Comparison of ENCODE assay signal across 1 cellular context in the genomic region with DNA sequence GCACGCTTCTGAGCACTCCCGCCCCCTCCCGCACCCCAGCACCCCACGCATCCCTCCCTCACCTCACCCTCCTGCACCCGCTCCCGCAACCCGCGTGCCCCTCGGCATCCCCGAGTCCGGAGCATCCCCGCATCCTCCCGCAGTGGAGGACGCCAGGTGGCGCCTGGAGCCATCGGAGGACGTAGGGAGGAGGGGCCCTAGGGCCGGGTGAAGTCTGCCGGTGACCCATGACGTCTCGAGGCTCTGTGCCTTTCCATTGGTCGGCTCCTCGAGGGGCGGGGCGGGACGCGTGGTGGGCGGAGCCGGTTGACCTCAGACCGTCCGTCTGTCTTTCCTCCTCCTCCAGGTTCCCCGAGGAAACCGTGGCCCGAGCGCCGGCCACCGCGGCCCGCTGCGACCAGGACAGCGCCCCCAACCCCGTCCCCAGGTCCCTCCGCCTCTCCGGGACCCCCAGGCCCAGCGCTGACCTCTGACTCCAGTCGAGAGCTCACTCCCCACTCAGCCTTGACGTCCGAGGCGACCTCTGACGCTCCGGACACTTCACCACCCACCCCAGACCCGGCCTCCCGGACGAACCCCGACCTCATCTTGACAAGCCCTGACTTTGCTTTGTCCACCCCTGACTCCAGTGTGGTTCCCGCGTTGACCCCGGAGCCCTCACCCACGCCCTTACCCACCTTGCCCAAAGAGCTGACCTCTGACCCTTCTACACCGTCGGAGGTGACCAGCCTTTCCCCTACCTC.
A peak's percentile ranks its signal among the peaks of the same experiment; 100 is the strongest.
TF ChIP-seq lines count a peak whose summit lies in the region.

No MANE protein-coding gene starts in this region.

TF ChIP-seq in GM12878, 131 proteins besides CTCF, POLR2A, EP300 and RAD21 (continued from another document and continues in another):
- TF ChIP-seq, protein P1, sequence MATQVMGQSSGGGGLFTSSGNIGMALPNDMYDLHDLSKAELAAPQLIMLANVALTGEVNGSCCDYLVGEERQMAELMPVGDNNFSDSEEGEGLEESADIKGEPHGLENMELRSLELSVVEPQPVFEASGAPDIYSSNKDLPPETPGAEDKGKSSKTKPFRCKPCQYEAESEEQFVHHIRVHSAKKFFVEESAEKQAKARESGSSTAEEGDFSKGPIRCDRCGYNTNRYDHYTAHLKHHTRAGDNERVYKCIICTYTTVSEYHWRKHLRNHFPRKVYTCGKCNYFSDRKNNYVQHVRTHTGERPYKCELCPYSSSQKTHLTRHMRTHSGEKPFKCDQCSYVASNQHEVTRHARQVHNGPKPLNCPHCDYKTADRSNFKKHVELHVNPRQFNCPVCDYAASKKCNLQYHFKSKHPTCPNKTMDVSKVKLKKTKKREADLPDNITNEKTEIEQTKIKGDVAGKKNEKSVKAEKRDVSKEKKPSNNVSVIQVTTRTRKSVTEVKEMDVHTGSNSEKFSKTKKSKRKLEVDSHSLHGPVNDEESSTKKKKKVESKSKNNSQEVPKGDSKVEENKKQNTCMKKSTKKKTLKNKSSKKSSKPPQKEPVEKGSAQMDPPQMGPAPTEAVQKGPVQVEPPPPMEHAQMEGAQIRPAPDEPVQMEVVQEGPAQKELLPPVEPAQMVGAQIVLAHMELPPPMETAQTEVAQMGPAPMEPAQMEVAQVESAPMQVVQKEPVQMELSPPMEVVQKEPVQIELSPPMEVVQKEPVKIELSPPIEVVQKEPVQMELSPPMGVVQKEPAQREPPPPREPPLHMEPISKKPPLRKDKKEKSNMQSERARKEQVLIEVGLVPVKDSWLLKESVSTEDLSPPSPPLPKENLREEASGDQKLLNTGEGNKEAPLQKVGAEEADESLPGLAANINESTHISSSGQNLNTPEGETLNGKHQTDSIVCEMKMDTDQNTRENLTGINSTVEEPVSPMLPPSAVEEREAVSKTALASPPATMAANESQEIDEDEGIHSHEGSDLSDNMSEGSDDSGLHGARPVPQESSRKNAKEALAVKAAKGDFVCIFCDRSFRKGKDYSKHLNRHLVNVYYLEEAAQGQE (IDR thresholded peaks at IDR 0.05; ENCODE audit: low read depth, low read length): no peak
- TF ChIP-seq ZNF207 (IDR thresholded peaks at IDR 0.05; ENCODE audit: borderline replicate concordance): no peak
- TF ChIP-seq, protein P2, sequence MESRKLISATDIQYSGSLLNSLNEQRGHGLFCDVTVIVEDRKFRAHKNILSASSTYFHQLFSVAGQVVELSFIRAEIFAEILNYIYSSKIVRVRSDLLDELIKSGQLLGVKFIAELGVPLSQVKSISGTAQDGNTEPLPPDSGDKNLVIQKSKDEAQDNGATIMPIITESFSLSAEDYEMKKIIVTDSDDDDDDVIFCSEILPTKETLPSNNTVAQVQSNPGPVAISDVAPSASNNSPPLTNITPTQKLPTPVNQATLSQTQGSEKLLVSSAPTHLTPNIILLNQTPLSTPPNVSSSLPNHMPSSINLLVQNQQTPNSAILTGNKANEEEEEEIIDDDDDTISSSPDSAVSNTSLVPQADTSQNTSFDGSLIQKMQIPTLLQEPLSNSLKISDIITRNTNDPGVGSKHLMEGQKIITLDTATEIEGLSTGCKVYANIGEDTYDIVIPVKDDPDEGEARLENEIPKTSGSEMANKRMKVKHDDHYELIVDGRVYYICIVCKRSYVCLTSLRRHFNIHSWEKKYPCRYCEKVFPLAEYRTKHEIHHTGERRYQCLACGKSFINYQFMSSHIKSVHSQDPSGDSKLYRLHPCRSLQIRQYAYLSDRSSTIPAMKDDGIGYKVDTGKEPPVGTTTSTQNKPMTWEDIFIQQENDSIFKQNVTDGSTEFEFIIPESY (IDR thresholded peaks at IDR 0.05): no peak
- TF ChIP-seq KLF5 (IDR thresholded peaks at IDR 0.05; ENCODE audit: partially characterized antibody): no peak
- TF ChIP-seq, protein P3, sequence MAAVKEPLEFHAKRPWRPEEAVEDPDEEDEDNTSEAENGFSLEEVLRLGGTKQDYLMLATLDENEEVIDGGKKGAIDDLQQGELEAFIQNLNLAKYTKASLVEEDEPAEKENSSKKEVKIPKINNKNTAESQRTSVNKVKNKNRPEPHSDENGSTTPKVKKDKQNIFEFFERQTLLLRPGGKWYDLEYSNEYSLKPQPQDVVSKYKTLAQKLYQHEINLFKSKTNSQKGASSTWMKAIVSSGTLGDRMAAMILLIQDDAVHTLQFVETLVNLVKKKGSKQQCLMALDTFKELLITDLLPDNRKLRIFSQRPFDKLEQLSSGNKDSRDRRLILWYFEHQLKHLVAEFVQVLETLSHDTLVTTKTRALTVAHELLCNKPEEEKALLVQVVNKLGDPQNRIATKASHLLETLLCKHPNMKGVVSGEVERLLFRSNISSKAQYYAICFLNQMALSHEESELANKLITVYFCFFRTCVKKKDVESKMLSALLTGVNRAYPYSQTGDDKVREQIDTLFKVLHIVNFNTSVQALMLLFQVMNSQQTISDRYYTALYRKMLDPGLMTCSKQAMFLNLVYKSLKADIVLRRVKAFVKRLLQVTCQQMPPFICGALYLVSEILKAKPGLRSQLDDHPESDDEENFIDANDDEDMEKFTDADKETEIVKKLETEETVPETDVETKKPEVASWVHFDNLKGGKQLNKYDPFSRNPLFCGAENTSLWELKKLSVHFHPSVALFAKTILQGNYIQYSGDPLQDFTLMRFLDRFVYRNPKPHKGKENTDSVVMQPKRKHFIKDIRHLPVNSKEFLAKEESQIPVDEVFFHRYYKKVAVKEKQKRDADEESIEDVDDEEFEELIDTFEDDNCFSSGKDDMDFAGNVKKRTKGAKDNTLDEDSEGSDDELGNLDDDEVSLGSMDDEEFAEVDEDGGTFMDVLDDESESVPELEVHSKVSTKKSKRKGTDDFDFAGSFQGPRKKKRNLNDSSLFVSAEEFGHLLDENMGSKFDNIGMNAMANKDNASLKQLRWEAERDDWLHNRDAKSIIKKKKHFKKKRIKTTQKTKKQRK (IDR thresholded peaks at IDR 0.05; ENCODE audit: low read depth, low read length): no peak
- TF ChIP-seq, protein P4, sequence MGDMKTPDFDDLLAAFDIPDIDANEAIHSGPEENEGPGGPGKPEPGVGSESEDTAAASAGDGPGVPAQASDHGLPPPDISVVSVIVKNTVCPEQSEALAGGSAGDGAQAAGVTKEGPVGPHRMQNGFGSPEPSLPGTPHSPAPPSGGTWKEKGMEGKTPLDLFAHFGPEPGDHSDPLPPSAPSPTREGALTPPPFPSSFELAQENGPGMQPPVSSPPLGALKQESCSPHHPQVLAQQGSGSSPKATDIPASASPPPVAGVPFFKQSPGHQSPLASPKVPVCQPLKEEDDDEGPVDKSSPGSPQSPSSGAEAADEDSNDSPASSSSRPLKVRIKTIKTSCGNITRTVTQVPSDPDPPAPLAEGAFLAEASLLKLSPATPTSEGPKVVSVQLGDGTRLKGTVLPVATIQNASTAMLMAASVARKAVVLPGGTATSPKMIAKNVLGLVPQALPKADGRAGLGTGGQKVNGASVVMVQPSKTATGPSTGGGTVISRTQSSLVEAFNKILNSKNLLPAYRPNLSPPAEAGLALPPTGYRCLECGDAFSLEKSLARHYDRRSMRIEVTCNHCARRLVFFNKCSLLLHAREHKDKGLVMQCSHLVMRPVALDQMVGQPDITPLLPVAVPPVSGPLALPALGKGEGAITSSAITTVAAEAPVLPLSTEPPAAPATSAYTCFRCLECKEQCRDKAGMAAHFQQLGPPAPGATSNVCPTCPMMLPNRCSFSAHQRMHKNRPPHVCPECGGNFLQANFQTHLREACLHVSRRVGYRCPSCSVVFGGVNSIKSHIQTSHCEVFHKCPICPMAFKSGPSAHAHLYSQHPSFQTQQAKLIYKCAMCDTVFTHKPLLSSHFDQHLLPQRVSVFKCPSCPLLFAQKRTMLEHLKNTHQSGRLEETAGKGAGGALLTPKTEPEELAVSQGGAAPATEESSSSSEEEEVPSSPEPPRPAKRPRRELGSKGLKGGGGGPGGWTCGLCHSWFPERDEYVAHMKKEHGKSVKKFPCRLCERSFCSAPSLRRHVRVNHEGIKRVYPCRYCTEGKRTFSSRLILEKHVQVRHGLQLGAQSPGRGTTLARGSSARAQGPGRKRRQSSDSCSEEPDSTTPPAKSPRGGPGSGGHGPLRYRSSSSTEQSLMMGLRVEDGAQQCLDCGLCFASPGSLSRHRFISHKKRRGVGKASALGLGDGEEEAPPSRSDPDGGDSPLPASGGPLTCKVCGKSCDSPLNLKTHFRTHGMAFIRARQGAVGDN (IDR thresholded peaks at IDR 0.05): peak; percentile 17; the same call in 1 of the 2 replicates
- TF ChIP-seq SUZ12 (IDR thresholded peaks at IDR 0.05; ENCODE audit: unreplicated experiment): no peak
- TF ChIP-seq, protein P5, sequence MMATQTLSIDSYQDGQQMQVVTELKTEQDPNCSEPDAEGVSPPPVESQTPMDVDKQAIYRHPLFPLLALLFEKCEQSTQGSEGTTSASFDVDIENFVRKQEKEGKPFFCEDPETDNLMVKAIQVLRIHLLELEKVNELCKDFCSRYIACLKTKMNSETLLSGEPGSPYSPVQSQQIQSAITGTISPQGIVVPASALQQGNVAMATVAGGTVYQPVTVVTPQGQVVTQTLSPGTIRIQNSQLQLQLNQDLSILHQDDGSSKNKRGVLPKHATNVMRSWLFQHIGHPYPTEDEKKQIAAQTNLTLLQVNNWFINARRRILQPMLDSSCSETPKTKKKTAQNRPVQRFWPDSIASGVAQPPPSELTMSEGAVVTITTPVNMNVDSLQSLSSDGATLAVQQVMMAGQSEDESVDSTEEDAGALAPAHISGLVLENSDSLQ (IDR thresholded peaks at IDR 0.05): no peak
- TF ChIP-seq EED (IDR thresholded peaks at IDR 0.05; ENCODE audit: low read depth): 0 out of 2 replicates have a peak, but pooled peaks have one; percentile 20
- TF ChIP-seq ESRRA (IDR thresholded peaks at IDR 0.05; ENCODE audit: low read length): no peak
- no peak for TF ChIP-seq BCL11A (IDR thresholded peaks at IDR 0.05; ENCODE audit: low read depth, low read length)
- TF ChIP-seq POLR2AphosphoS2 (IDR thresholded peaks at IDR 0.05; ENCODE audit: low read depth, low read length): no peak
- TF ChIP-seq TARDBP (IDR thresholded peaks at IDR 0.05; ENCODE audit: borderline replicate concordance): 0 out of 2 replicates have a peak, but pooled peaks have one; percentile 27
- TF ChIP-seq RELA (IDR thresholded peaks at IDR 0.05; ENCODE audit: borderline replicate concordance, partially characterized antibody): peak; percentile 41
- peak; percentile 62 for TF ChIP-seq NR2C2 (IDR thresholded peaks at IDR 0.05; ENCODE audit: borderline replicate concordance, control insufficient read depth, insufficient read length, low read depth)
- TF ChIP-seq SRF (IDR thresholded peaks at IDR 0.05; ENCODE audit: low read depth in 2 of 2, low read length in 2 of 2): no peak
- TF ChIP-seq RCOR1 (conservative IDR thresholded peaks at IDR 0.05; ENCODE audit: low read depth, low read length): no peak
- peak; percentile 97 for TF ChIP-seq NR2F1 (conservative IDR thresholded peaks at IDR 0.05)
- no peak for TF ChIP-seq EZH2 (IDR thresholded peaks at IDR 0.05; ENCODE audit: borderline replicate concordance, control insufficient read depth, low read depth, low read length)
- TF ChIP-seq, protein P6, sequence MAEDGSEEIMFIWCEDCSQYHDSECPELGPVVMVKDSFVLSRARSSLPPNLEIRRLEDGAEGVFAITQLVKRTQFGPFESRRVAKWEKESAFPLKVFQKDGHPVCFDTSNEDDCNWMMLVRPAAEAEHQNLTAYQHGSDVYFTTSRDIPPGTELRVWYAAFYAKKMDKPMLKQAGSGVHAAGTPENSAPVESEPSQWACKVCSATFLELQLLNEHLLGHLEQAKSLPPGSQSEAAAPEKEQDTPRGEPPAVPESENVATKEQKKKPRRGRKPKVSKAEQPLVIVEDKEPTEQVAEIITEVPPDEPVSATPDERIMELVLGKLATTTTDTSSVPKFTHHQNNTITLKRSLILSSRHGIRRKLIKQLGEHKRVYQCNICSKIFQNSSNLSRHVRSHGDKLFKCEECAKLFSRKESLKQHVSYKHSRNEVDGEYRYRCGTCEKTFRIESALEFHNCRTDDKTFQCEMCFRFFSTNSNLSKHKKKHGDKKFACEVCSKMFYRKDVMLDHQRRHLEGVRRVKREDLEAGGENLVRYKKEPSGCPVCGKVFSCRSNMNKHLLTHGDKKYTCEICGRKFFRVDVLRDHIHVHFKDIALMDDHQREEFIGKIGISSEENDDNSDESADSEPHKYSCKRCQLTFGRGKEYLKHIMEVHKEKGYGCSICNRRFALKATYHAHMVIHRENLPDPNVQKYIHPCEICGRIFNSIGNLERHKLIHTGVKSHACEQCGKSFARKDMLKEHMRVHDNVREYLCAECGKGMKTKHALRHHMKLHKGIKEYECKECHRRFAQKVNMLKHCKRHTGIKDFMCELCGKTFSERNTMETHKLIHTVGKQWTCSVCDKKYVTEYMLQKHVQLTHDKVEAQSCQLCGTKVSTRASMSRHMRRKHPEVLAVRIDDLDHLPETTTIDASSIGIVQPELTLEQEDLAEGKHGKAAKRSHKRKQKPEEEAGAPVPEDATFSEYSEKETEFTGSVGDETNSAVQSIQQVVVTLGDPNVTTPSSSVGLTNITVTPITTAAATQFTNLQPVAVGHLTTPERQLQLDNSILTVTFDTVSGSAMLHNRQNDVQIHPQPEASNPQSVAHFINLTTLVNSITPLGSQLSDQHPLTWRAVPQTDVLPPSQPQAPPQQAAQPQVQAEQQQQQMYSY (CRISPR knock-in tag; IDR thresholded peaks at IDR 0.05): no peak
- 0 out of 2 replicates have a peak, but pooled peaks have one; percentile 32 for TF ChIP-seq TCF12 (IDR thresholded peaks at IDR 0.05; ENCODE audit: low read depth, low read length)
- peak; percentile 79 for TF ChIP-seq YY1 (IDR thresholded peaks at IDR 0.05; ENCODE audit: low read depth, low read length)
- TF ChIP-seq, protein P7, sequence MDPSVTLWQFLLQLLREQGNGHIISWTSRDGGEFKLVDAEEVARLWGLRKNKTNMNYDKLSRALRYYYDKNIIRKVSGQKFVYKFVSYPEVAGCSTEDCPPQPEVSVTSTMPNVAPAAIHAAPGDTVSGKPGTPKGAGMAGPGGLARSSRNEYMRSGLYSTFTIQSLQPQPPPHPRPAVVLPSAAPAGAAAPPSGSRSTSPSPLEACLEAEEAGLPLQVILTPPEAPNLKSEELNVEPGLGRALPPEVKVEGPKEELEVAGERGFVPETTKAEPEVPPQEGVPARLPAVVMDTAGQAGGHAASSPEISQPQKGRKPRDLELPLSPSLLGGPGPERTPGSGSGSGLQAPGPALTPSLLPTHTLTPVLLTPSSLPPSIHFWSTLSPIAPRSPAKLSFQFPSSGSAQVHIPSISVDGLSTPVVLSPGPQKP (IDR thresholded peaks at IDR 0.05; ENCODE audit: low read depth, low read length): no peak
- TF ChIP-seq SIN3A (IDR thresholded peaks at IDR 0.05; ENCODE audit: low read depth, low read length): no peak
- no peak for TF ChIP-seq NFYA (IDR thresholded peaks at IDR 0.05; ENCODE audit: borderline replicate concordance, low read depth, low read length)
- TF ChIP-seq, protein P8, sequence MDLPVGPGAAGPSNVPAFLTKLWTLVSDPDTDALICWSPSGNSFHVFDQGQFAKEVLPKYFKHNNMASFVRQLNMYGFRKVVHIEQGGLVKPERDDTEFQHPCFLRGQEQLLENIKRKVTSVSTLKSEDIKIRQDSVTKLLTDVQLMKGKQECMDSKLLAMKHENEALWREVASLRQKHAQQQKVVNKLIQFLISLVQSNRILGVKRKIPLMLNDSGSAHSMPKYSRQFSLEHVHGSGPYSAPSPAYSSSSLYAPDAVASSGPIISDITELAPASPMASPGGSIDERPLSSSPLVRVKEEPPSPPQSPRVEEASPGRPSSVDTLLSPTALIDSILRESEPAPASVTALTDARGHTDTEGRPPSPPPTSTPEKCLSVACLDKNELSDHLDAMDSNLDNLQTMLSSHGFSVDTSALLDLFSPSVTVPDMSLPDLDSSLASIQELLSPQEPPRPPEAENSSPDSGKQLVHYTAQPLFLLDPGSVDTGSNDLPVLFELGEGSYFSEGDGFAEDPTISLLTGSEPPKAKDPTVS (IDR thresholded peaks at IDR 0.05; ENCODE audit: low read depth, low read length): no peak
- no peak for TF ChIP-seq WRNIP1 (IDR thresholded peaks at IDR 0.05; ENCODE audit: borderline replicate concordance, low read depth, low read length)
- no peak for TF ChIP-seq FOXM1 (IDR thresholded peaks at IDR 0.05; ENCODE audit: low read depth, low read length)
- TF ChIP-seq PAX8 (IDR thresholded peaks at IDR 0.05): no peak
- TF ChIP-seq NFIC (IDR thresholded peaks at IDR 0.05; ENCODE audit: low read depth, low read length): no peak
- 0 out of 2 replicates have a peak, but pooled peaks have one; percentile 32 for TF ChIP-seq TCF3 (IDR thresholded peaks at IDR 0.05; ENCODE audit: borderline replicate concordance, insufficient read depth, low read depth, low read length)
- no peak for TF ChIP-seq NFXL1 (IDR thresholded peaks at IDR 0.05; ENCODE audit: borderline replicate concordance)
